In genomic region chr3:190449801-190450200, GRCh38 we compare ENCODE assay signal across 34 cellular contexts. TPM values are rescaled to one million over a fixed set of nuclear protein-coding genes. Genes with fewer than 3 reads are reported as not detected.
"Had no signal": no experiment of that assay in that cellular context is flagged by ENCODE, and none has a peak within 500 bp of the region (broad histone marks: within the 10 kb centered on the region; RNA-seq: fewer than 3 reads in every experiment).

TSS of gene TMEM207 (minus strand) at chr3:190449901. CDS start at chr3:190449809, 92 bp downstream.

- ATAC-seq: activated CD4-positive, alpha-beta T cell treated with anti-CD3 and anti-CD28 coated beads for 36 hours; activated CD4-positive, CD25-positive, alpha-beta regulatory T cell treated with anti-CD3 and anti-CD28 coated beads, Interleukin-2, amount 50 U/mL, for 24 hours; activated CD8-positive, alpha-beta T cell treated with anti-CD3 and anti-CD28 coated beads, Interleukin-2, amount 10 ng/mL, durations not matched to agents 7 days and 5 days; PC-3; WTC11 had no signal

- H3K9me3 Mint-ChIP-seq: activated CD4-positive, alpha-beta T cell treated with anti-CD3 and anti-CD28 coated beads, Interleukin-2, amount 10 ng/mL, durations not matched to agents 7 days and 5 days; activated naive CD4-positive, alpha-beta T cell treated with anti-CD3 and anti-CD28 coated beads, Interleukin-2, amount 50 U/mL, for 24 hours; activated naive CD8-positive, alpha-beta T cell treated with anti-CD3 and anti-CD28 coated beads, Interleukin-2, amount 10 ng/mL, durations not matched to agents 7 days and 5 days; activated T-cell treated with anti-CD3 and anti-CD28 coated beads, Interleukin-2, amount 50 U/mL, for 24 hours; activated T-helper 2 cell treated with anti-CD3 and anti-CD28 coated beads, Interferon-gamma antibody, Interleukin-2, Interleukin-4, amounts not matched to agents 10 μg/mL and 5 μg/mL and 100 μg/mL, durations not matched to agents 14 hours and 24 hours and 36 hours; T-helper 1 cell treated with Interleukin-12 subunit alpha and Interleukin-12 subunit beta and Interleukin-4 antibody, amounts not matched to agents 30 μg/mL and 1 μg/mL, for 36 hours; T-helper 2 cell treated with Interferon-gamma antibody and Interleukin-4, amounts not matched to agents 5 μg/mL and 100 μg/mL, for 36 hours; WTC11 had no signal

- DNase-seq: activated CD4-positive, alpha-beta T cell treated with anti-CD3 and anti-CD28 coated beads for 36 hours; activated CD4-positive, alpha-beta T cell treated with anti-CD3 and anti-CD28 coated beads, Interleukin-2, amount 10 ng/mL, durations not matched to agents 7 days and 5 days; activated CD4-positive, alpha-beta T cell treated with anti-CD3 and anti-CD28 coated beads, Interleukin-2, amount 50 U/mL, for 48 hours; activated CD8-positive, alpha-beta T cell treated with anti-CD3 and anti-CD28 coated beads, Interleukin-2, amount 10 ng/mL, durations not matched to agents 7 days and 5 days; activated gamma-delta T cell; activated naive CD4-positive, alpha-beta T cell treated with Interleukin-2 at 50 U/mL for 16 hours; activated naive CD8-positive, alpha-beta T cell treated with anti-CD3 and anti-CD28 coated beads, Interleukin-2, amount 10 ng/mL, durations not matched to agents 7 days and 5 days; activated T-cell treated with anti-CD3 and anti-CD28 coated beads, Interleukin-2, amount 50 U/mL, for 24 hours; amygdala; caudate nucleus; cerebellar nuclear complex; Karpas-422; KBM-7; NCI-H1105; NCI-H1417 treated with DMSO at 0.1 percent for 48 hours; NCI-H187 treated with DMSO at 0.1 percent for 48 hours; NCI-H2081; NCI-H2171 treated with DMSO at 0.1 percent for 48 hours; NCI-H226; NCI-H446 treated with DMSO at 0.1 percent for 48 hours; NCI-H524; NCI-H69; NCI-H82; PC-3; Peyer's patch; RPMI8226 had no signal

- H3K4me3 ChIP-seq: ascending aorta, Peyer's patch had no signal

- H3K27me3 ChIP-seq: ascending aorta, Peyer's patch had no signal

- H3K36me3 Mint-ChIP-seq: activated naive CD4-positive, alpha-beta T cell treated with anti-CD3 and anti-CD28 coated beads, Interleukin-2, amount 50 U/mL, for 24 hours; activated naive CD8-positive, alpha-beta T cell treated with anti-CD3 and anti-CD28 coated beads, Interleukin-2, amount 10 ng/mL, durations not matched to agents 7 days and 5 days; WTC11 had no signal

- H3K4me1 ChIP-seq: ascending aorta had no signal

- H3K27ac Mint-ChIP-seq: activated CD4-positive, alpha-beta T cell treated with anti-CD3 and anti-CD28 coated beads for 36 hours; activated CD4-positive, alpha-beta T cell treated with anti-CD3 and anti-CD28 coated beads, Interleukin-2, amount 10 ng/mL, durations not matched to agents 7 days and 5 days; activated CD8-positive, alpha-beta T cell treated with anti-CD3 and anti-CD28 coated beads, Interleukin-2, amount 10 ng/mL, durations not matched to agents 7 days and 5 days; activated naive CD4-positive, alpha-beta T cell treated with anti-CD3 and anti-CD28 coated beads, Interleukin-2, amount 50 U/mL, for 24 hours; activated naive CD8-positive, alpha-beta T cell treated with anti-CD3 and anti-CD28 coated beads, Interleukin-2, amount 10 ng/mL, durations not matched to agents 7 days and 5 days; activated T-cell treated with anti-CD3 and anti-CD28 coated beads, Interleukin-2, amount 50 U/mL, for 24 hours; activated T-helper 2 cell treated with anti-CD3 and anti-CD28 coated beads, Interferon-gamma antibody, Interleukin-2, Interleukin-4, amounts not matched to agents 10 μg/mL and 5 μg/mL and 100 μg/mL, durations not matched to agents 14 hours and 24 hours and 36 hours; T-helper 1 cell treated with Interleukin-12 subunit alpha and Interleukin-12 subunit beta and Interleukin-4 antibody, amounts not matched to agents 30 μg/mL and 1 μg/mL, for 36 hours; T-helper 2 cell treated with Interferon-gamma antibody and Interleukin-4, amounts not matched to agents 5 μg/mL and 100 μg/mL, for 36 hours; WTC11 had no signal

- H3K4me3 Mint-ChIP-seq: activated CD4-positive, alpha-beta T cell treated with anti-CD3 and anti-CD28 coated beads for 36 hours; activated CD4-positive, alpha-beta T cell treated with anti-CD3 and anti-CD28 coated beads, Interleukin-2, amount 10 ng/mL, durations not matched to agents 7 days and 5 days; activated CD8-positive, alpha-beta T cell treated with anti-CD3 and anti-CD28 coated beads, Interleukin-2, amount 10 ng/mL, durations not matched to agents 7 days and 5 days; activated naive CD4-positive, alpha-beta T cell treated with anti-CD3 and anti-CD28 coated beads, Interleukin-2, amount 50 U/mL, for 24 hours; activated naive CD8-positive, alpha-beta T cell treated with anti-CD3 and anti-CD28 coated beads, Interleukin-2, amount 10 ng/mL, durations not matched to agents 7 days and 5 days; activated T-cell treated with anti-CD3 and anti-CD28 coated beads, Interleukin-2, amount 50 U/mL, for 24 hours; T-helper 1 cell treated with Interleukin-12 subunit alpha and Interleukin-12 subunit beta and Interleukin-4 antibody, amounts not matched to agents 30 μg/mL and 1 μg/mL, for 36 hours; T-helper 2 cell treated with Interferon-gamma antibody and Interleukin-4, amounts not matched to agents 5 μg/mL and 100 μg/mL, for 36 hours; WTC11 had no signal

- H3K4me1 Mint-ChIP-seq: activated naive CD8-positive, alpha-beta T cell treated with anti-CD3 and anti-CD28 coated beads, Interleukin-2, amount 10 ng/mL, durations not matched to agents 7 days and 5 days had no signal

- H3K27ac ChIP-seq: ascending aorta, Peyer's patch had no signal

- H3K36me3 ChIP-seq: ascending aorta, Peyer's patch had no signal

- H3K9me3 ChIP-seq: ascending aorta, Peyer's patch had no signal

RNA-seq across cellular contexts. Expression of gene TMEM207, which starts in this region (rescaled TPM):
- total RNA-seq: activated CD4-positive, alpha-beta T cell treated with anti-CD3 and anti-CD28 coated beads for 36 hours; activated CD4-positive, alpha-beta T cell treated with anti-CD3 and anti-CD28 coated beads, Interleukin-2, amount 10 ng/mL, durations not matched to agents 7 days and 5 days; activated CD8-positive, alpha-beta T cell treated with anti-CD3 and anti-CD28 coated beads, Interleukin-2, amount 10 ng/mL, durations not matched to agents 7 days and 5 days; activated naive CD8-positive, alpha-beta T cell treated with anti-CD3 and anti-CD28 coated beads, Interleukin-2, amount 10 ng/mL, durations not matched to agents 7 days and 5 days; activated T-helper 2 cell treated with anti-CD3 and anti-CD28 coated beads, Interferon-gamma antibody, Interleukin-2, Interleukin-4, amounts not matched to agents 10 μg/mL and 5 μg/mL and 100 μg/mL, durations not matched to agents 14 hours and 24 hours and 36 hours; ascending aorta; MCF 10A; PC-3; Peyer's patch; WTC11 had no signal
